In the genomic region with DNA sequence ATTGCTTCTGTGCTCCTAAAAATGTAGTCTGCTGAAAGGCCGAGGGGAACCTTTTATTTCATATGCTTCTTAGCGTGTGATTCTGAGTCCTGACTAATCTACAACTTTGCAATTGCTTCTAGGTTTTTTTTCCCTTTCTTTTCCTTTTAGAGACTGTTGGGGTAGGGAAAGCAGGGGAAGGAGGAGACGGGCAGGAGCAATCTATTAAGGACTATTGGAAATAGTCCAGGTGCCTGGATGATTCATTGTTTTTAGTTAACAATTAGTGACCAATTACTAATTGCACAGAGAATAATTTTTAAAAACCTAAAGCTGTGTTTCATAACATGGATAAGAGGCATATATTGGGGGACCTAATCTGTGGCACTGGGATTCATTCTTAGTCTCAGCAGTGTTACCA, we compare ENCODE assay signal across 18 cellular contexts. TPM values are rescaled to one million over a fixed set of nuclear protein-coding genes. Genes with fewer than 3 reads are reported as not detected.
DNase-seq lines count a peak whose midpoint lies in the region; ATAC-seq and TF ChIP-seq lines count a peak whose summit lies in the region.
"Had no signal": no experiment of that assay in that cellular context is flagged by ENCODE, and none has a peak within 500 bp of the region (broad histone marks: within the 10 kb centered on the region; RNA-seq: fewer than 3 reads in every experiment).

No MANE protein-coding gene starts in this region.

- no peaks in the 10 kb centered on the region for H3K27me3 ChIP-seq in esophagus squamous epithelium
- no peaks in the 10 kb centered on the region for H3K27me3 ChIP-seq in mucosa of stomach (ENCODE audit: control insufficient read depth, insufficient read depth, low read length)
- H3K27me3 ChIP-seq in transverse colon = no peaks in the 10 kb centered on the region

- intact Hi-C loops in esophagus squamous epithelium (cut with DNase I) (no loop called here), transverse colon (cut with DNase I; ENCODE audit: low total_unique reads) (no loop called here)

- H3K36me3 ChIP-seq in esophagus squamous epithelium (peaks cover 0 to 58% (median 0%) of the 10 kb centered on the region in 3 donors), mucosa of stomach (ENCODE audit: control insufficient read depth, insufficient read depth, low read length) (no peaks in the 10 kb centered on the region), transverse colon (peaks cover 0 to 14% (median 0%) of the 10 kb centered on the region in 4 donors)

- in situ Hi-C loops in transverse colon (cut with MboI; ENCODE audit: low pct_ligation_motif_present in 1 of 4, low pct_unique_long_range_greater_than_20kb in 1 of 4, low sequenced_read_pairs in 3 of 4) = no loop called here

- H3K27ac ChIP-seq in esophagus squamous epithelium (peak overlapping the region; percentile 12 to 89 (median 74)), transverse colon (peak overlapping the region; percentile 53 to 79 (median 75))
- H3K27ac ChIP-seq: A549, skin epidermis had no signal

- 41 to 52% methylated on average over 3 of the region's 3 CpGs for WGBS in esophagus squamous epithelium, 2 donors
- WGBS in transverse colon (ENCODE audit: low coverage in 1 of 2), 2 donors = 35 to 44% methylated on average over 2 to 3 of the region's 3 CpGs

- H3K9ac ChIP-seq in mucosa of stomach (ENCODE audit: low read length) = peak overlapping the region; percentile 0

- no peak for TF ChIP-seq POLR2A in esophagus squamous epithelium (IDR thresholded peaks at IDR 0.05)
- no peak for TF ChIP-seq POLR2A in transverse colon (IDR thresholded peaks at IDR 0.05)

- TF ChIP-seq CTCF in esophagus squamous epithelium (IDR thresholded peaks at IDR 0.05) = no peak
- TF ChIP-seq CTCF in transverse colon (IDR thresholded peaks at IDR 0.05) = no peak

- H3K4me1 ChIP-seq in esophagus squamous epithelium (peaks cover 0 to 62% (median 29%) of the 10 kb centered on the region in 3 donors), mucosa of stomach (ENCODE audit: control insufficient read depth, insufficient read depth, low read length) (peaks cover 26% of the 10 kb centered on the region), transverse colon (peaks cover 5 to 21% (median 12%) of the 10 kb centered on the region in 4 donors)
- H3K4me1 ChIP-seq: A549, Caco-2 had no signal

- ATAC-seq in GM18870 (IDR thresholded peaks at IDR 0.05; ENCODE audit: unreplicated experiment) (no peak), esophagus mucosa (no peak)
- ATAC-seq: A549; natural killer cell treated with Interleukin-12 subunit alpha and Interleukin-12 subunit beta and Interleukin-15 and Interleukin-18, amount 100 ng/mL, for 72 hours; Right ventricle myocardium inferior had no signal

- H3K4me3 ChIP-seq in esophagus squamous epithelium = no peak overlapping the region
- H3K4me3 ChIP-seq in mucosa of stomach (ENCODE audit: low read length) = no peak overlapping the region
- H3K4me3 ChIP-seq in transverse colon = no peak overlapping the region
- H3K4me3 ChIP-seq: A549, skin epidermis had no signal

- DNase-seq in NCI-H1105 treated with DMSO at 0.1 percent for 48 hours (lab: John Stamatoyannopoulos, UW) (peak; percentile 62), NCI-H1105 (lab: John Stamatoyannopoulos, UW) (no peak), esophagus squamous epithelium (lab: John Stamatoyannopoulos, UW) (no peak), transverse colon (no peak), AML-193 (lab: John Stamatoyannopoulos, UW) (no peak)
- DNase-seq: Caco-2; mesenchymal stem cell; NCI-H146; NCI-H748 treated with DMSO at 0.1 percent for 48 hours; OCI-M1; stimulated activated CD4-positive, alpha-beta T cell treated with anti-CD3 and anti-CD28 coated beads, Interleukin-4, amount 100 ng/mL, for 24 hours had no signal

- TF ChIP-seq EP300 in transverse colon (IDR thresholded peaks at IDR 0.05; ENCODE audit: low read depth) = no peak

- H3K9me3 ChIP-seq in esophagus squamous epithelium = no peaks in the 10 kb centered on the region
- H3K9me3 ChIP-seq in mucosa of stomach (ENCODE audit: control insufficient read depth, low read length) = no peaks in the 10 kb centered on the region
- no peaks in the 10 kb centered on the region for H3K9me3 ChIP-seq in transverse colon
- H3K9me3 ChIP-seq: A549, Caco-2 had no signal

RNA-seq across cellular contexts. Expression of a gene that starts 40.0 kb away (rescaled TPM):
- total RNA-seq in esophagus squamous epithelium (10 to 100 TPM; 11.7 to 35.1 (median 22.3) TPM), transverse colon (100 to 1,000 TPM in 1 of 4 donors, 10 to 100 TPM in 3; 30.3 to 101 (median 46.1) TPM), esophagus mucosa (22.2 TPM)

RNA-seq across cellular contexts. Expression of a gene that starts 49.4 kb away (rescaled TPM):
- total RNA-seq in esophagus squamous epithelium = 10 to 100 TPM in 1 of 4 donors, 1 to 10 TPM in 3; 2.0 to 37.2 (median 6.9) TPM
- total RNA-seq in transverse colon = 10 to 100 TPM; 21.4 to 39.2 (median 27.1) TPM
- 2.4 TPM for total RNA-seq in esophagus mucosa
